ENCODE assay signal across 8 cellular contexts in the genomic region with DNA sequence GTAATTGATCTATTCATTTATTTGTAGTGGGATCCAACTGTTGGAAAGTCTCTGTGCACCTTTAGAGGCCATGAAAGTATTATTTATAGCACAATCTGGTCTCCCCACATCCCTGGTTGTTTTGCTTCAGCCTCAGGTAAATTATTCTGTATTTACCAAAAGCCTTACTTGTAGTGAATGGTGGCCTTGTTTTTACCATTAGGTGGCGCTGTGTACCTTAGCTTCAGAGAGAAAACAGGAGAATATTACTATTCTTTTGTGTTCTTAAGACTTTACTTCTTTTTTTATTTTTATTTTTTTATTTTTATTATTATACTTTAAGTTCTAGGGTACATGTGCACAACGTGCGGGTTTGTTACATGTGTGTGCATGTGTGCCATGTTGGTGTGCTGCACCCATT. TPM values are rescaled to one million over a fixed set of nuclear protein-coding genes. Genes with fewer than 3 reads are reported as not detected.
DNase-seq lines count a peak whose midpoint lies in the region; ATAC-seq and TF ChIP-seq lines count a peak whose summit lies in the region.

No MANE protein-coding gene starts in this region.

- in situ Hi-C loops in G401 (cut with HindIII; ENCODE audit: low sequenced_read_pairs): no loop called here

- H3K36me3 Mint-ChIP-seq in glutamatergic neuron (ENCODE audit: unreplicated experiment): peaks cover 12% of the 10 kb centered on the region

- no peak overlapping the region for H3K4me3 Mint-ChIP-seq in glutamatergic neuron (ENCODE audit: unreplicated experiment)

- H3K27me3 Mint-ChIP-seq in glutamatergic neuron (ENCODE audit: unreplicated experiment): peaks cover 4% of the 10 kb centered on the region

- DNase-seq in AG09319 (ENCODE audit: extremely low read depth, low read depth): peak; percentile 23
- DNase-seq in G401 (ENCODE audit: low spot score): peak; percentile 37
- DNase-seq in NCI-H146 treated with DMSO at 0.1 percent for 48 hours (lab: John Stamatoyannopoulos, UW; ENCODE audit: unreplicated experiment): peak; percentile 79
- DNase-seq in activated CD4-positive, alpha-beta T cell treated with anti-CD3 and anti-CD28 coated beads, Interleukin-2, amount 50 U/mL, for 48 hours: peak; percentile 13 to 36
- no peak for DNase-seq in glutamatergic neuron
- DNase-seq in smooth muscle cell of the brain vasculature (ENCODE audit: low read depth, low spot score): peak; percentile 20

- peaks cover 10% of the 10 kb centered on the region for H3K4me1 Mint-ChIP-seq in glutamatergic neuron (ENCODE audit: low read depth, unreplicated experiment)

- peaks cover 4% of the 10 kb centered on the region for H3K9me3 Mint-ChIP-seq in glutamatergic neuron (ENCODE audit: unreplicated experiment)

- no peak overlapping the region for H3K27ac Mint-ChIP-seq in glutamatergic neuron (ENCODE audit: unreplicated experiment)

- TF ChIP-seq CTCF in AG09319 (IDR thresholded peaks at IDR 0.05; ENCODE audit: low read depth, low read length) (peak; percentile 81), glutamatergic neuron (IDR thresholded peaks at IDR 0.05; ENCODE audit: partially characterized antibody, unreplicated experiment) (peak; percentile 90)

- ATAC-seq in GM21526 (IDR thresholded peaks at IDR 0.05; ENCODE audit: low FRiP score, unreplicated experiment) (no peak), HG02981 (IDR thresholded peaks at IDR 0.05; ENCODE audit: unreplicated experiment) (no peak)

RNA-seq across cellular contexts. Expression of a gene that starts 23.7 kb away (rescaled TPM):
- 4.6 and 5.8 TPM in 2 replicates for total RNA-seq in G401 (2014; rRNA removed; shearing (Covaris generic))
- total RNA-seq in glutamatergic neuron (ENCODE audit: unreplicated experiment): 4.1 TPM

RNA-seq across cellular contexts. Expression of a gene that starts 53.8 kb away (rescaled TPM):
- not detected in 2 replicates for total RNA-seq in G401 (2014; rRNA removed; shearing (Covaris generic))
- total RNA-seq in glutamatergic neuron (ENCODE audit: unreplicated experiment): 0.66 TPM
